Comparison of ENCODE assay signal across 8 cellular contexts in genomic region chrX:132219343-132219768, GRCh38. TPM values are rescaled to one million over a fixed set of nuclear protein-coding genes. Genes with fewer than 3 reads are reported as not detected.
A peak's percentile ranks its signal among the peaks of the same experiment; 100 is the strongest.
DNase-seq lines count a peak whose midpoint lies in the region; ATAC-seq and TF ChIP-seq lines count a peak whose summit lies in the region.

Gene RAP2C, minus strand, starts transcription at chrX:132219447. Its CDS starts 2,179 bp downstream, at chrX:132217268.

- no peak for TF ChIP-seq POLR2A in suprapubic skin (IDR thresholded peaks at IDR 0.05)

- 12% methylated on average over 6 of the region's 6 CpGs for WGBS in suprapubic skin

- H3K36me3 ChIP-seq in suprapubic skin, result no peaks in the 10 kb centered on the region

- peak within 1 kb of the TSS; percentile 92 to 99 (median 96) for H3K4me3 Mint-ChIP-seq in nephron

- peak within 1 kb of the TSS; percentile 96 to 99 (median 96) for H3K27ac Mint-ChIP-seq in nephron

- H3K27ac ChIP-seq in suprapubic skin, result peak within 1 kb of the TSS; percentile 97

- peaks cover 35% of the 10 kb centered on the region for H3K4me1 Mint-ChIP-seq in nephron

- peak; percentile 71 for DNase-seq in EH (ENCODE audit: low read depth)
- DNase-seq in KG1 (lab: John Stamatoyannopoulos, UW), result peak; percentile 11
- DNase-seq in RPMI8226, result peak; percentile 83
- DNase-seq in activated effector memory CD4-positive, alpha-beta T cell treated with Interleukin-2 at 50 U/mL for 16 hours, result peak; percentile 43
- DNase-seq in fibroblast of the conjunctiva (ENCODE audit: low read depth), result peak; percentile 59
- peak; percentile 78 to 79 for DNase-seq in suprapubic skin (ENCODE audit: low spot score in 2 of 2)

- no peak for TF ChIP-seq EP300 in suprapubic skin (IDR thresholded peaks at IDR 0.05)

- H3K36me3 Mint-ChIP-seq in nephron (ENCODE audit: low read depth), result peaks cover 6% of the 10 kb centered on the region

- peak; percentile 51 to 67 (median 58) for TF ChIP-seq CTCF in nephron (IDR thresholded peaks at IDR 0.05; ENCODE audit: unreplicated experiment in 3 of 3)
- TF ChIP-seq CTCF in suprapubic skin (IDR thresholded peaks at IDR 0.05), result peak in 1 of 2 donors; percentile 34

- no peaks in the 10 kb centered on the region for H3K27me3 Mint-ChIP-seq in nephron (ENCODE audit: low read depth)

- peak; percentile 61 for ATAC-seq in GM21825 (IDR thresholded peaks at IDR 0.05; ENCODE audit: unreplicated experiment)

- peaks cover 27% of the 10 kb centered on the region for H3K4me1 ChIP-seq in suprapubic skin

- H3K9me3 Mint-ChIP-seq in nephron, result no peaks in the 10 kb centered on the region

- H3K4me3 ChIP-seq in suprapubic skin, result peak within 1 kb of the TSS; percentile 86

- H3K27me3 ChIP-seq in suprapubic skin, result no peaks in the 10 kb centered on the region

- H3K9me3 ChIP-seq in suprapubic skin, result no peaks in the 10 kb centered on the region

RNA-seq across cellular contexts. Expression of gene RAP2C, which starts in this region (rescaled TPM):
- total RNA-seq in suprapubic skin, result 10 to 100 TPM; 15.1 to 21.7 (median 15.4) TPM

Comparison
In these comparisons a context has a peak if more than half of its experiments do, and no peak if none do; other contexts are left out.
1. Peak in every context shown above with its lines: DNase-seq, ATAC-seq, H3K4me3 ChIP-seq and H3K27ac ChIP-seq.
2. DNase-seq: peak in every context shown above with its lines; median percentile 83 in RPMI8226; 78 in suprapubic skin; 71 in EH; 59 in fibroblast of the conjunctiva; 43 in activated effector memory CD4-positive, alpha-beta T cell treated with Interleukin-2 at 50 U/mL for 16 hours; 11 in KG1.